13 cellular contexts compared by ENCODE assay signal in genomic region chr13:113488283-113488682, GRCh38. TPM values are rescaled to one million over a fixed set of nuclear protein-coding genes. Genes with fewer than 3 reads are reported as not detected.
DNase-seq lines count a peak whose midpoint lies in the region; ATAC-seq and TF ChIP-seq lines count a peak whose summit lies in the region.
"Had no signal": no experiment of that assay in that cellular context is flagged by ENCODE, and none has a peak within 500 bp of the region (broad histone marks: within the 10 kb centered on the region; RNA-seq: fewer than 3 reads in every experiment).

No MANE protein-coding gene starts in this region.

- in situ Hi-C loops in GM23248 (cut with MboI) (no loop called here), ACHN (cut with HindIII; ENCODE audit: low pct_ligation_motif_present, low pct_unique_long_range_greater_than_20kb, low sequenced_read_pairs) (no loop called here)

- H3K36me3 Mint-ChIP-seq in T-cell (peaks cover 6% of the 10 kb centered on the region), naive B cell (peaks cover 0 to under 1% of the 10 kb centered on the region in 2 donors)

- no peak overlapping the region; a peak in 1 of 4 replicates for H3K4me3 ChIP-seq in SK-N-SH (ENCODE audit: low read depth in 2 of 2, low read length in 1 of 2)
- 0 out of 2 replicates have a peak overlapping the region, but pooled peaks have one; percentile 89 for H3K4me3 ChIP-seq in GM23248
- H3K4me3 ChIP-seq: A549 had no signal

- peaks cover 42 to 59% (median 58%) of the 10 kb centered on the region in 3 donors for H3K4me1 Mint-ChIP-seq in T-cell
- H3K4me1 Mint-ChIP-seq in naive B cell: peaks cover 25 to 46% (median 43%) of the 10 kb centered on the region in 3 donors

- no peaks in the 10 kb centered on the region for H3K9me2 ChIP-seq in SK-N-SH
- no peaks in the 10 kb centered on the region for H3K9me2 ChIP-seq in GM23248 (ENCODE audit: insufficient read depth)

- H3K9ac ChIP-seq in SK-N-SH (no peak overlapping the region), GM23248 (peak overlapping the region; percentile 95; the same call in 1 of the 2 replicates)

- no peak for TF ChIP-seq RAD21 in SK-N-SH (IDR thresholded peaks at IDR 0.05; ENCODE audit: low read length)

- H3K27me3 Mint-ChIP-seq in T-cell (no peaks in the 10 kb centered on the region), naive B cell (no peaks in the 10 kb centered on the region)

- CTCF ChIA-PET in SK-N-SH (lab: Yijun Ruan, JAX): interaction anchor here (0.8 to 6.5 kb wide), 9 partner anchors 8 to 236 kb away, joined by 3 to 41 read pairs (median 5); partner anchors contain the start of gene ADPRHL1
- CTCF ChIA-PET in T-cell (lab: Charles Lee): no interaction called here

- H3K36me3 ChIP-seq in SK-N-SH (replicated peaks in 1 of 2; ENCODE audit: control insufficient read depth in 1 of 2, insufficient read depth in 2 of 2, low read length in 1 of 2) (peaks cover 9 to 11% of the 10 kb centered on the region in 2 experiments), GM23248 (ENCODE audit: low read depth) (no peaks in the 10 kb centered on the region)

- H4K20me1 ChIP-seq in SK-N-SH (ENCODE audit: insufficient read depth): peaks cover 42% of the 10 kb centered on the region
- H4K20me1 ChIP-seq in GM23248 (ENCODE audit: insufficient read depth): no peaks in the 10 kb centered on the region

- H3F3A ChIP-seq in SK-N-SH (replicated peaks; ENCODE audit: insufficient read depth) (peaks cover 12% of the 10 kb centered on the region), GM23248 (ENCODE audit: insufficient read depth) (peaks cover 30% of the 10 kb centered on the region)

- H3K9me3 ChIP-seq in SK-N-SH (no peaks in the 10 kb centered on the region), GM23248 (ENCODE audit: low read depth) (no peaks in the 10 kb centered on the region)
- H3K9me3 ChIP-seq: A549 had no signal

- TF ChIP-seq EP300 in SK-N-SH (IDR thresholded peaks at IDR 0.05; ENCODE audit: borderline replicate concordance in 1 of 2, low read depth in 1 of 2, low read length in 1 of 2): no peak

- H3K4me3 Mint-ChIP-seq in T-cell (peak overlapping the region; percentile 49 to 89 (median 86)), naive B cell (peak overlapping the region in 7 of 8 donors; percentile 6 to 92 (median 56))

- no peak for TF ChIP-seq CTCF in SK-N-SH (IDR thresholded peaks at IDR 0.05)

- POLR2A ChIA-PET in SK-N-SH (lab: Yijun Ruan, JAX) (no interaction called here), T-cell (lab: Charles Lee) (no interaction called here)

- no peak for DNase-seq in SK-N-SH
- no peak for DNase-seq in GM23248
- no peak for DNase-seq in T-cell
- no peak for DNase-seq in naive B cell
- DNase-seq in ACHN: no peak
- no peak for DNase-seq in stimulated activated CD4-positive, alpha-beta T cell treated with anti-CD3 and anti-CD28 coated beads, Interleukin-12 subunit alpha, Interleukin-12 subunit beta, amount 100 ng/mL, for 4 hours
- DNase-seq: brain microvascular endothelial cell, small intestine, SW 1271 had no signal

- H2AFZ ChIP-seq in SK-N-SH (ENCODE audit: low read depth) (no peak overlapping the region), GM23248 (no peak overlapping the region)

- ATAC-seq in SK-N-SH treated with all-trans-retinoic acid at 6 μM for 48 hours: no peak
- ATAC-seq in T-cell (replicated peaks in 1 of 4): no peak
- no peak for ATAC-seq in naive B cell (ENCODE audit: low read depth in 2 of 2)
- no peak for ATAC-seq in GM21529 (IDR thresholded peaks at IDR 0.05; ENCODE audit: unreplicated experiment)
- ATAC-seq: A549 had no signal

- peak overlapping the region; percentile 92 for H3K4me2 ChIP-seq in SK-N-SH
- H3K4me2 ChIP-seq in GM23248 (ENCODE audit: unreplicated experiment): peak overlapping the region; percentile 98

- WGBS in SK-N-SH (ENCODE audit: low lambda C conversion rate): 90% methylated on average over 3 of the region's 3 CpGs
- WGBS in GM23248 (ENCODE audit: low coverage in 1 of 2, low lambda C conversion rate in 2 of 2, missing lambda C conversion rate in 2 of 2), 2 experiments: 72 to 78% methylated on average over 3 of the region's 3 CpGs

- peaks cover 93% of the 10 kb centered on the region for H3K79me2 ChIP-seq in SK-N-SH (ENCODE audit: insufficient read depth)
- H3K79me2 ChIP-seq in GM23248 (ENCODE audit: insufficient read depth): peaks cover 86% of the 10 kb centered on the region

- H3K4me1 ChIP-seq in SK-N-SH (ENCODE audit: control insufficient read depth in 1 of 2, insufficient read depth in 2 of 2, low read depth in 1 of 2, low read length in 1 of 2) (peaks cover 16 to 49% of the 10 kb centered on the region in 2 experiments; a peak in 3 of 4 replicates), GM23248 (ENCODE audit: insufficient read depth) (peaks cover 26% of the 10 kb centered on the region)

- H3K27me3 ChIP-seq in SK-N-SH (ENCODE audit: insufficient read depth) (no peaks in the 10 kb centered on the region), GM23248 (replicated peaks; ENCODE audit: insufficient read depth) (no peaks in the 10 kb centered on the region)
- H3K27me3 ChIP-seq: brain microvascular endothelial cell had no signal

- no peak overlapping the region for H3K27ac ChIP-seq in SK-N-SH (ENCODE audit: low read depth in 2 of 2, low read length in 1 of 2)
- H3K27ac ChIP-seq in GM23248: no peak overlapping the region
- H3K27ac ChIP-seq: A549, brain microvascular endothelial cell, epithelial cell of prostate had no signal

- no peak overlapping the region for H3K27ac Mint-ChIP-seq in T-cell
- H3K27ac Mint-ChIP-seq in naive B cell: peak overlapping the region in 1 of 6 donors; percentile 31

- no peaks in the 10 kb centered on the region for H3K9me3 Mint-ChIP-seq in T-cell
- H3K9me3 Mint-ChIP-seq in naive B cell: no peaks in the 10 kb centered on the region

TF ChIP-seq in SK-N-SH, 30 proteins besides CTCF, POLR2A, EP300 and RAD21 (continues in another document):
- TF ChIP-seq FOSL2 (IDR thresholded peaks at IDR 0.05; ENCODE audit: borderline replicate concordance, low read depth) (no peak), USF1 (IDR thresholded peaks at IDR 0.05; ENCODE audit: borderline replicate concordance, low read depth) (no peak), USF2 (IDR thresholded peaks at IDR 0.05; ENCODE audit: borderline replicate concordance, low read depth, low read length) (no peak), ELF1 (IDR thresholded peaks at IDR 0.05) (no peak), FOXJ3 (CRISPR knock-in tag; IDR thresholded peaks at IDR 0.05) (no peak)

TF ChIP-seq in SK-N-SH treated with all-trans-retinoic acid at 6 μM for 48 hours, 23 proteins besides CTCF, POLR2A, EP300 and RAD21 (continues in another document):
- TF ChIP-seq ZFP3 (CRISPR knock-in tag; IDR thresholded peaks at IDR 0.05) (no peak), PATZ1 (CRISPR knock-in tag; IDR thresholded peaks at IDR 0.05; ENCODE audit: borderline replicate concordance) (no peak), GLIS3 (CRISPR knock-in tag; IDR thresholded peaks at IDR 0.05) (no peak), TSHZ2 (CRISPR knock-in tag; IDR thresholded peaks at IDR 0.05) (no peak)

RNA-seq across cellular contexts. Expression of gene DCUN1D2, which starts 2.2 kb away (rescaled TPM):
- 11.0 and 13.0 TPM in 2 replicates for polyA plus RNA-seq in SK-N-SH (2012; rRNA removed)
- polyA plus RNA-seq in SK-N-SH (2012; cell fraction: cytosol; rRNA removed): 7.2 and 7.4 TPM in 2 replicates
- polyA plus RNA-seq in SK-N-SH (2012; cell fraction: nucleus; rRNA removed): 58.3 and 68.7 TPM in 2 replicates
- total RNA-seq in GM23248 (2014; rRNA removed; shearing (Covaris generic)): 9.9 and 22.1 TPM in 2 replicates
- polyA plus RNA-seq in GM23248 (2016; fragmentation: Nextera tagmentation; extraction: Ambion mirVana): 7.2 and 11.1 TPM in 2 replicates
- 10 to 100 TPM; 18.7 to 27.7 (median 25.3) TPM for total RNA-seq in T-cell
- 10 to 100 TPM in 1 of 6 donors, 1 to 10 TPM in 5; 4.9 to 22.3 (median 7.1) TPM for polyA plus RNA-seq in naive B cell (ENCODE audit: low read depth in 6 of 6)

RNA-seq across cellular contexts. Expression of gene ADPRHL1, which starts 35.0 kb away (rescaled TPM):
- polyA plus RNA-seq in SK-N-SH (2012; rRNA removed): 1.0 and 1.2 TPM in 2 replicates
- polyA plus RNA-seq in SK-N-SH (2012; cell fraction: cytosol; rRNA removed): 0.64 and 0.81 TPM in 2 replicates
- 4.6 and 4.9 TPM in 2 replicates for polyA plus RNA-seq in SK-N-SH (2012; cell fraction: nucleus; rRNA removed)
- 1.4 and 2.2 TPM in 2 replicates for total RNA-seq in GM23248 (2014; rRNA removed; shearing (Covaris generic))
- polyA plus RNA-seq in GM23248 (2016; fragmentation: Nextera tagmentation; extraction: Ambion mirVana): 1.6 and 1.8 TPM in 2 replicates
- total RNA-seq in T-cell: 1 to 10 TPM in 2 of 5 donors, under 1 TPM in 3; 0.37 to 1.7 (median 0.92) TPM
- under 1 TPM in 2 of 6 donors, not detected in 4; 0.54 to 0.75 TPM for polyA plus RNA-seq in naive B cell (ENCODE audit: low read depth in 6 of 6)
